In the genomic region with DNA sequence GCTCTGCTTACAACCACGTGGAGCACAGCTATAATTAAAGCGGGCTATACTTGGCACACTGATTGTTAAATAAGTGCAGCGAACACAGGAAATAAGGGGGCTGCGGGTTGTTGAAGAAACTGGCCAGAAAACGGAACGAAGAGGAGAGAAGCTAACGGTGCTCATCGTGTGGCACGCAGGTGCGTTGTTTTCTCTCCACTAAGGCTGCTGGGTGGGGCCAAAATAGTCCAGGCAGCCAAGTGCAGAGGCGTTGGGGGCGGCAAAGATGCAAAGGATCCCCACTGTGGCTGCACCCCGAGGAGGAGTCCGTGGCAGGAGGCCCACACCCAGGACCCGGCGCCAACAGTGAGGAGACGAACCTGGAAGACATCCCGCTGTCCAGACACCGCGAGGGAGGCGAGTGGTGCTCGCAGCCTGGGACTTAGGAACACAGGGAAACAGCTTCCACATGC, we compare ENCODE assay signal across 10 cellular contexts. TPM values are rescaled to one million over a fixed set of nuclear protein-coding genes. Genes with fewer than 3 reads are reported as not detected.
DNase-seq lines count a peak whose midpoint lies in the region; ATAC-seq, FAIRE-seq and TF ChIP-seq lines count a peak whose summit lies in the region.
"Had no signal": no experiment of that assay in that cellular context is flagged by ENCODE, and none has a peak within 500 bp of the region (broad histone marks: within the 10 kb centered on the region; RNA-seq: fewer than 3 reads in every experiment).

No MANE protein-coding gene starts in this region.

- no peaks in the 10 kb centered on the region for H3K4me1 Mint-ChIP-seq in CD4-positive, alpha-beta T cell (ENCODE audit: low read depth)
- H3K4me1 Mint-ChIP-seq in astrocyte (ENCODE audit: low read depth, unreplicated experiment) (peaks cover 11% of the 10 kb centered on the region), chondrocyte (ENCODE audit: low read depth) (peaks cover 16% of the 10 kb centered on the region)

- H3K36me3 ChIP-seq in astrocyte (ENCODE audit: insufficient read depth, low read length), result no peaks in the 10 kb centered on the region

- H3K27ac ChIP-seq in CD4-positive, alpha-beta T cell (ENCODE audit: low read depth, low read length), result no peak overlapping the region
- H3K27ac ChIP-seq in astrocyte (ENCODE audit: low read depth, low read length), result no peak overlapping the region

- intact Hi-C loops in CD4-positive, alpha-beta T cell (cut with DNase I, micrococcal nuclease), result no loop called here

- FAIRE-seq in astrocyte (lab: Jason Lieb, UNC), result no peak
- FAIRE-seq: keratinocyte had no signal

- no peak overlapping the region for H3K27ac Mint-ChIP-seq in CD4-positive, alpha-beta T cell
- H3K27ac Mint-ChIP-seq in astrocyte (ENCODE audit: unreplicated experiment), result no peak overlapping the region
- H3K27ac Mint-ChIP-seq in chondrocyte (ENCODE audit: unreplicated experiment), result no peak overlapping the region

- CTCF ChIA-PET in CD4-positive, alpha-beta T cell (lab: Charles Lee), result no interaction called here

- no peaks in the 10 kb centered on the region for H3K36me3 Mint-ChIP-seq in CD4-positive, alpha-beta T cell (ENCODE audit: low read depth)
- H3K36me3 Mint-ChIP-seq in astrocyte (ENCODE audit: low read depth, unreplicated experiment), result no peaks in the 10 kb centered on the region
- H3K36me3 Mint-ChIP-seq in chondrocyte (ENCODE audit: low read depth), result no peaks in the 10 kb centered on the region

- no peaks in the 10 kb centered on the region for H3K4me1 ChIP-seq in astrocyte (ENCODE audit: insufficient read depth, low read length)

- no peak overlapping the region for H3K9ac ChIP-seq in astrocyte (ENCODE audit: low read length)

- no peaks in the 10 kb centered on the region for H3K79me2 ChIP-seq in astrocyte (ENCODE audit: insufficient read depth, low read length)

- H3K9me3 ChIP-seq in CD4-positive, alpha-beta T cell (ENCODE audit: control insufficient read depth, low read length), result no peaks in the 10 kb centered on the region
- H3K9me3 ChIP-seq in astrocyte (ENCODE audit: insufficient read depth, low read depth, low read length), result no peaks in the 10 kb centered on the region

- H3K4me3 Mint-ChIP-seq in CD4-positive, alpha-beta T cell, result peak overlapping the region; percentile 43
- H3K4me3 Mint-ChIP-seq in astrocyte (ENCODE audit: unreplicated experiment), result no peak overlapping the region
- H3K4me3 Mint-ChIP-seq in chondrocyte (ENCODE audit: unreplicated experiment), result no peak overlapping the region

- POLR2A ChIA-PET in CD4-positive, alpha-beta T cell (lab: Charles Lee), result no interaction called here

- H3K4me2 ChIP-seq in astrocyte (ENCODE audit: low read length), result peak overlapping the region; percentile 52

- peak overlapping the region; percentile 33 for H3K4me3 ChIP-seq in astrocyte (ENCODE audit: insufficient read depth, low read depth, low read length)

- H3K27me3 ChIP-seq in CD4-positive, alpha-beta T cell (ENCODE audit: control insufficient read depth, insufficient read depth, low read length), result no peaks in the 10 kb centered on the region
- H3K27me3 ChIP-seq in astrocyte (ENCODE audit: insufficient read depth, low read length), result no peaks in the 10 kb centered on the region

- DNase-seq in CD4-positive, alpha-beta T cell, result no peak
- DNase-seq in astrocyte (ENCODE audit: low read depth) (no peak), chondrocyte (ENCODE audit: low spot score) (no peak), NCI-H82 treated with DMSO at 0.1 percent for 48 hours (lab: John Stamatoyannopoulos, UW; ENCODE audit: unreplicated experiment) (no peak)
- DNase-seq: NCI-H446 had no signal

- H2AFZ ChIP-seq in astrocyte (ENCODE audit: low read depth, low read length), result no peak overlapping the region

- ATAC-seq in CD4-positive, alpha-beta T cell (ENCODE audit: poor library complexity), result peak; percentile 29
- ATAC-seq in HG03280 (IDR thresholded peaks at IDR 0.05; ENCODE audit: unreplicated experiment) (peak; percentile 66), HG03439 (IDR thresholded peaks at IDR 0.05; ENCODE audit: unreplicated experiment) (no peak), GM21723 (IDR thresholded peaks at IDR 0.05; ENCODE audit: unreplicated experiment) (no peak)

- H3K9me3 Mint-ChIP-seq in CD4-positive, alpha-beta T cell, result no peaks in the 10 kb centered on the region
- H3K9me3 Mint-ChIP-seq in astrocyte (ENCODE audit: unreplicated experiment) (no peaks in the 10 kb centered on the region), chondrocyte (ENCODE audit: low read depth) (no peaks in the 10 kb centered on the region)

- peaks cover 10% of the 10 kb centered on the region for H3K27me3 Mint-ChIP-seq in CD4-positive, alpha-beta T cell
- H3K27me3 Mint-ChIP-seq in astrocyte (ENCODE audit: low read depth, unreplicated experiment) (peaks cover 3% of the 10 kb centered on the region), chondrocyte (ENCODE audit: low read depth) (no peaks in the 10 kb centered on the region)

- H4K20me1 ChIP-seq in astrocyte (ENCODE audit: insufficient read depth, low read length), result no peaks in the 10 kb centered on the region

- no peak for TF ChIP-seq CTCF in CD4-positive, alpha-beta T cell (IDR thresholded peaks at IDR 0.05)
- TF ChIP-seq CTCF in astrocyte (IDR thresholded peaks at IDR 0.05; ENCODE audit: insufficient read depth, low read depth, low read length) (no peak), chondrocyte (IDR thresholded peaks at IDR 0.05) (no peak)

- TF ChIP-seq POLR2A in GM19193 (IDR thresholded peaks at IDR 0.05; ENCODE audit: extremely low read depth, insufficient read depth, insufficient read length), result peak; percentile 34

RNA-seq across cellular contexts. Expression of a gene that starts 8.1 kb away (rescaled TPM):
- under 1 TPM; 0.11 to 0.14 TPM for total RNA-seq in CD4-positive, alpha-beta T cell
- not detected in 2 replicates for total RNA-seq in astrocyte
- not detected in 3 replicates for total RNA-seq in chondrocyte

RNA-seq across cellular contexts. Expression of a gene that starts 34.8 kb away (rescaled TPM):
- 10 to 100 TPM; 10.3 to 11.4 TPM for total RNA-seq in CD4-positive, alpha-beta T cell
- 16.1 and 16.3 TPM in 2 replicates for total RNA-seq in astrocyte
- 20.1 to 21.3 TPM (median 20.6 TPM) in 3 replicates for total RNA-seq in chondrocyte

Comparison
In these comparisons a context has a peak if more than half of its experiments do, and no peak if none do; other contexts are left out.
1. ATAC-seq: peak in CD4-positive, alpha-beta T cell (single experiment) and HG03280 (single experiment); none in HG03439 (single experiment) and GM21723 (single experiment).